ENCODE assay signal across 2 cellular contexts in genomic region chr16:75129416-75130149, GRCh38.
TF ChIP-seq lines count a peak whose summit lies in the region.
"Not testable (repeated sequence)": the region's sequence is repeated elsewhere in the genome, so short reads cannot be mapped to it uniquely, and the experiment has no call there.

No MANE protein-coding gene starts in this region.

TF ChIP-seq in HEK293T, 16 proteins besides CTCF, POLR2A, EP300 and RAD21:
- peak; percentile 85 for TF ChIP-seq PKNOX1 (IDR thresholded peaks at IDR 0.05)

TF ChIP-seq in HepG2, 621 proteins besides CTCF, POLR2A, EP300 and RAD21 (continues in another document):
- TF ChIP-seq ZNF230 (CRISPR knock-in tag; IDR thresholded peaks at IDR 0.05) (0 out of 2 replicates have a peak, but pooled peaks have one; percentile 13), SOX6 (CRISPR knock-in tag; IDR thresholded peaks at IDR 0.05) (peak; percentile 93), ZGPAT (CRISPR knock-in tag; IDR thresholded peaks at IDR 0.05) (peak; percentile 67), ELF3 (CRISPR knock-in tag; IDR thresholded peaks at IDR 0.05) (peak; percentile 21; the same call in 1 of the 2 replicates), RXRB (CRISPR knock-in tag; IDR thresholded peaks at IDR 0.05; ENCODE audit: borderline replicate concordance) (peak; percentile 59; the same call in 1 of the 2 replicates), HNF4G (IDR thresholded peaks at IDR 0.05; ENCODE audit: borderline replicate concordance, low read depth, low read length) (peak; percentile 46; the same call in 1 of the 2 replicates), FOXP4 (CRISPR knock-in tag; IDR thresholded peaks at IDR 0.05) (peak; percentile 74), ZNF770 (CRISPR knock-in tag; IDR thresholded peaks at IDR 0.05) (peak; percentile 98), KAT7 (CRISPR knock-in tag; IDR thresholded peaks at IDR 0.05; ENCODE audit: borderline replicate concordance) (0 out of 2 replicates have a peak, but pooled peaks have one; percentile 9), ZMYM3 (CRISPR knock-in tag; IDR thresholded peaks at IDR 0.05) (peak; percentile 89; the same call in 1 of the 2 replicates), EHMT2 (IDR thresholded peaks at IDR 0.05; ENCODE audit: borderline replicate concordance, low read depth, low read length) (peak; percentile 56; the same call in 1 of the 2 replicates), FOXK1 (CRISPR knock-in tag; IDR thresholded peaks at IDR 0.05; ENCODE audit: borderline replicate concordance, low read depth) (peak; percentile 56; the same call in 1 of the 2 replicates), CBFB (CRISPR knock-in tag; IDR thresholded peaks at IDR 0.05) (peak; percentile 99), PBX2 (CRISPR knock-in tag; IDR thresholded peaks at IDR 0.05) (peak; percentile 78), CSRNP1 (CRISPR knock-in tag; IDR thresholded peaks at IDR 0.05) (peak; percentile 62; the same call in 1 of the 2 replicates), ZNF3 (CRISPR knock-in tag; IDR thresholded peaks at IDR 0.05) (0 out of 2 replicates have a peak, but pooled peaks have one; percentile 36), ADNP (CRISPR knock-in tag; IDR thresholded peaks at IDR 0.05) (peak; percentile 80; the same call in 1 of the 2 replicates), SP5 (CRISPR knock-in tag; IDR thresholded peaks at IDR 0.05; ENCODE audit: borderline replicate concordance, low read depth) (peak; percentile 30; the same call in 1 of the 2 replicates), ZMYM4 (CRISPR knock-in tag; IDR thresholded peaks at IDR 0.05) (peak; percentile 19; the same call in 1 of the 2 replicates), MED1 (CRISPR knock-in tag; IDR thresholded peaks at IDR 0.05) (peak; percentile 30; the same call in 1 of the 2 replicates), ZNF710 (CRISPR knock-in tag; IDR thresholded peaks at IDR 0.05; ENCODE audit: borderline replicate concordance) (0 out of 2 replicates have a peak, but pooled peaks have one; percentile 11), POGZ (CRISPR knock-in tag; IDR thresholded peaks at IDR 0.05) (peak; percentile 19; the same call in 1 of the 2 replicates), SOX13 (IDR thresholded peaks at IDR 0.05) (0 out of 2 replicates have a peak, but pooled peaks have one; percentile 35), SOX13 (CRISPR knock-in tag; conservative IDR thresholded peaks at IDR 0.05 in 1 of 2, IDR thresholded peaks at IDR 0.05 in 1 of 2) (peak in 1 of 2 experiments; percentile 88; a peak in 2 of 4 replicates), CCDC6 (CRISPR knock-in tag; IDR thresholded peaks at IDR 0.05) (0 out of 2 replicates have a peak, but pooled peaks have one; percentile 35), KMT2B (CRISPR knock-in tag; IDR thresholded peaks at IDR 0.05) (peak; percentile 41; the same call in 1 of the 2 replicates), ZNF280D (CRISPR knock-in tag; IDR thresholded peaks at IDR 0.05) (0 out of 2 replicates have a peak, but pooled peaks have one; percentile 42), MIER3 (CRISPR knock-in tag; IDR thresholded peaks at IDR 0.05; ENCODE audit: borderline replicate concordance) (peak; percentile 48; the same call in 1 of the 2 replicates), TCF7 (IDR thresholded peaks at IDR 0.05; ENCODE audit: low read depth) (peak; percentile 77), ZNF609 (CRISPR knock-in tag; IDR thresholded peaks at IDR 0.05; ENCODE audit: borderline replicate concordance) (peak; percentile 13; the same call in 1 of the 2 replicates)
- TF ChIP-seq SOX6 (IDR thresholded peaks at IDR 0.05); HNF4G (CRISPR knock-in tag; IDR thresholded peaks at IDR 0.05; ENCODE audit: borderline replicate concordance, low read depth): not testable (repeated sequence)
